ENCODE assay signal across 22 cellular contexts in the genomic region with DNA sequence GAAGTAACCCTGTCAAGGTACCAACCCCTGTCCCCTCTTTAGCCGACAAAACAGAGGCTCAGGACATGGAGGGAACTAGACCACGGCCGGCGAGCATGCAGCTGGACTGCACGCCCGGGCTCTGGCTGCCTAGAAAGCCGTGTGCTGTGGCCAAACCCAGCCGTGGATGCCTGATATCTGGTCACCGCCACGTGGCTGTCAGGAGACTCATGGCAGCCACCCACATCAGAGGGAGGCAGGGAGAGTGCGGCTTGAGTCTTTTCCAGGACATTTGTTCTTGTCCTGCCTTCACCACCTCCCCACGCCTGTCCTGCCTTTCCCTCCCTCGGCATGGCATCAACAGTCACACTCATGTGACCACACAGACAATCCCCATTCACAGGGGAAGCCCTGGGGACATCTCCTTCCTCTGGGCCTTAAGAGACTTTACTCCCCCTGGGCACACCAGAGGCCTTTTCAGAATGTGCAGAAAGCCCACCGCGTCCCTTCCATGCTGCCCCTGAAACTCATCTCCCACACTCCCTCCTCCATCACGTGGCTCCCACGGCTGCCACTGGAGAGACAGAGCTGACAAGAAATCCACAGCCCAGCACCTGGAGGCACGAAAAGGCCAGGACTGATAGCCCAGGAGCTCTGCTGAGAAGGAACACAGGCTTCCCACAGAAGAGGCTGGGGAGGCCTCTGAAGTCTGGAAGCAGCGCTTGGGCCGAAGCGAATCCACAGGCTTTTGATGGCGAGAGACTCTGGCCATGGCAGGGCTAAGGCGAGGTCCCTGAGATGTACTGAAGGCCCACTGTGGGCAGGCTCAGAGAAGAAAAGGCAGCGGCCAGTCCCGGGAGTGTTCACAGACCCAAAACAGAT.
DNase-seq lines count a peak whose midpoint lies in the region; ATAC-seq and TF ChIP-seq lines count a peak whose summit lies in the region.
"Had no signal": no experiment of that assay in that cellular context is flagged by ENCODE, and none has a peak within 500 bp of the region (broad histone marks: within the 10 kb centered on the region; RNA-seq: fewer than 3 reads in every experiment).

No MANE protein-coding gene starts in this region.

- H3K9me3 ChIP-seq in tibial artery = no peaks in the 10 kb centered on the region
- H3K9me3 ChIP-seq: Caco-2, ovary had no signal

- H3K36me3 ChIP-seq in tibial artery = no peaks in the 10 kb centered on the region
- H3K36me3 ChIP-seq: cardiac muscle cell, ovary had no signal

- H3K4me3 ChIP-seq in tibial artery (no peak overlapping the region), foreskin fibroblast (ENCODE audit: low read depth in 1 of 2, low read length in 2 of 2) (no peak overlapping the region)
- H3K4me3 ChIP-seq: cardiac muscle cell, ovary had no signal

- peaks cover 0 to 29% of the 10 kb centered on the region in 2 donors for H3K27me3 ChIP-seq in tibial artery
- H3K27me3 ChIP-seq in foreskin keratinocyte = no peaks in the 10 kb centered on the region
- H3K27me3 ChIP-seq: cardiac muscle cell, ovary had no signal

- TF ChIP-seq CTCF in tibial artery (IDR thresholded peaks at IDR 0.05) = no peak
- no peak for TF ChIP-seq CTCF in foreskin keratinocyte (conservative IDR thresholded peaks at IDR 0.05)
- no peak for TF ChIP-seq CTCF in foreskin fibroblast (IDR thresholded peaks at IDR 0.05; ENCODE audit: low read depth, low read length)

- intact Hi-C loops in tibial artery (cut with DNase I; ENCODE audit: low total_unique reads) = no loop called here

- no peak overlapping the region for H3K27ac ChIP-seq in tibial artery
- H3K27ac ChIP-seq in foreskin keratinocyte = no peak overlapping the region
- H3K27ac ChIP-seq: cardiac muscle cell, ovary had no signal

- peak; percentile 54 for DNase-seq in activated effector memory CD4-positive, alpha-beta T cell treated with anti-CD3 and anti-CD28 coated beads, Interleukin-2, amount 50 U/mL, for 16 hours
- DNase-seq in activated effector memory CD4-positive, alpha-beta T cell treated with Interleukin-2 at 50 U/mL for 16 hours = no peak
- DNase-seq in globus pallidus (ENCODE audit: low spot score) (peak; percentile 32), occipital lobe (lab: John Stamatoyannopoulos, UW) (peak; percentile 56), tibial artery (peak; percentile 3 to 47), GM03348 (ENCODE audit: low spot score) (no peak), foreskin keratinocyte (no peak), foreskin fibroblast (no peak)
- DNase-seq: 8988T; activated CD4-positive, alpha-beta memory T cell treated with anti-CD3 and anti-CD28 coated beads, Interleukin-2, amount 10 ng/mL, durations not matched to agents 7 days and 5 days; activated naive CD4-positive, alpha-beta T cell; KG1; mesenchymal stem cell; naive thymus-derived CD4-positive, alpha-beta T cell; NCI-H146; NCI-H2171; ovary; T1000 had no signal

- H3K4me1 ChIP-seq in tibial artery (no peaks in the 10 kb centered on the region), foreskin keratinocyte (no peaks in the 10 kb centered on the region)
- H3K4me1 ChIP-seq: Caco-2 had no signal

- ATAC-seq in foreskin keratinocyte = no peak
- ATAC-seq: activated CD4-positive, CD25-positive, alpha-beta regulatory T cell treated with anti-CD3 and anti-CD28 coated beads, Interleukin-2, amount 50 U/mL, for 24 hours; naive thymus-derived CD4-positive, alpha-beta T cell; stimulated activated effector memory CD8-positive, alpha-beta T cell treated with anti-CD3 and anti-CD28 coated beads, Interleukin-12 subunit alpha, Interleukin-12 subunit beta, amount 100 ng/mL, for 72 hours had no signal

Comparison
In these comparisons a context has a peak if more than half of its experiments do, and no peak if none do; other contexts are left out.
1. DNase-seq: peak in activated effector memory CD4-positive, alpha-beta T cell treated with anti-CD3 and anti-CD28 coated beads, Interleukin-2, amount 50 U/mL, for 16 hours (single experiment), globus pallidus (single experiment), occipital lobe (single experiment) and tibial artery (2 of 2); none in activated effector memory CD4-positive, alpha-beta T cell treated with Interleukin-2 at 50 U/mL for 16 hours (single experiment), GM03348 (single experiment), foreskin keratinocyte (0 of 2) and foreskin fibroblast (0 of 2).